ENCODE assay signal across 20 cellular contexts in the genomic region with DNA sequence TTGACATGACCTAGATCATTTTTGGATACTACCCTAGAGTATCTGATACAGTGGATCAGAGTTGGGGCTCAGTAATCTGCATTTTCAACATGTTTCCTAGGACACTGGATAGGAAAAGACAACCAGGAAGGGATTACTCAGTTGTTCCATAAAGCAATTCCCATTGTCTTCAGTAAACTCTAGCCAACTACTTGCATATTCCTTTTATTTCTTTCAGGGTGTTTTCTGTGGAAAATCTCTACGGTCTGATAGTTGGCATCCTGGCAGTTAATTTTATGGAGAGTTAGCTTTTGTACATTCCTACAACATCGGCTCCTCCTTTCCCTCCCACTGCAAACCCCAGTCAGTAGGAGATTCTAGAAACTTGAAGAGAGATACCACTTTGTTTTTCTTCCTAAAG.
DNase-seq lines count a peak whose midpoint lies in the region; ATAC-seq and TF ChIP-seq lines count a peak whose summit lies in the region.
"Had no signal": no experiment of that assay in that cellular context is flagged by ENCODE, and none has a peak within 500 bp of the region (broad histone marks: within the 10 kb centered on the region; RNA-seq: fewer than 3 reads in every experiment).

No MANE protein-coding gene starts in this region.

- peaks cover 0 to 57% (median 32%) of the 10 kb centered on the region in 4 donors for H3K4me1 ChIP-seq in sigmoid colon
- H3K4me1 ChIP-seq: BE2C had no signal

- no peaks in the 10 kb centered on the region for H3K27me3 Mint-ChIP-seq in nephron (ENCODE audit: low read depth)
- peaks cover 0 to 3% of the 10 kb centered on the region in 2 donors for H3K27me3 Mint-ChIP-seq in natural killer cell treated with Interleukin-12 subunit alpha and Interleukin-12 subunit beta and Interleukin-15 and Interleukin-18, amount 100 ng/mL, for 72 hours

- peak overlapping the region; percentile 20 to 48 (median 31) for H3K27ac ChIP-seq in sigmoid colon

- no peak for TF ChIP-seq POLR2A in sigmoid colon (IDR thresholded peaks at IDR 0.05)

- no peaks in the 10 kb centered on the region for H3K36me3 ChIP-seq in sigmoid colon
- H3K36me3 ChIP-seq: BE2C had no signal

- H3K27ac Mint-ChIP-seq in nephron: peak overlapping the region; percentile 78 to 93 (median 88)
- H3K27ac Mint-ChIP-seq in natural killer cell treated with Interleukin-12 subunit alpha and Interleukin-12 subunit beta and Interleukin-15 and Interleukin-18, amount 100 ng/mL, for 72 hours: no peak overlapping the region
- H3K27ac Mint-ChIP-seq: CD8-positive, alpha-beta T cell; HFFc6 had no signal

- DNase-seq in M059J (ENCODE audit: low read depth) (peak; percentile 36), dermis blood vessel endothelial cell (peak; percentile 54), sigmoid colon (no peak)
- DNase-seq in natural killer cell treated with Interleukin-12 subunit alpha and Interleukin-12 subunit beta and Interleukin-15 and Interleukin-18, amount 100 ng/mL, for 72 hours (ENCODE audit: low spot score): no peak
- DNase-seq: BE2C; CD8-positive, alpha-beta T cell; DND-41; HFFc6; IMR-90; Kasumi-1; NCI-H1417 treated with DMSO at 0.1 percent for 48 hours; NCI-H2029; NCI-H2171 treated with DMSO at 0.1 percent for 48 hours; NCI-H774; SHP77 treated with DMSO at 0.1 percent for 48 hours had no signal

- TF ChIP-seq CTCF in nephron (IDR thresholded peaks at IDR 0.05; ENCODE audit: unreplicated experiment in 3 of 3) (no peak), sigmoid colon (IDR thresholded peaks at IDR 0.05) (no peak)

- peaks cover 10% of the 10 kb centered on the region for H3K36me3 Mint-ChIP-seq in nephron (ENCODE audit: low read depth)
- H3K36me3 Mint-ChIP-seq in natural killer cell treated with Interleukin-12 subunit alpha and Interleukin-12 subunit beta and Interleukin-15 and Interleukin-18, amount 100 ng/mL, for 72 hours: no peaks in the 10 kb centered on the region
- H3K36me3 Mint-ChIP-seq: CD8-positive, alpha-beta T cell had no signal

- H3K9me3 ChIP-seq in sigmoid colon: no peaks in the 10 kb centered on the region
- H3K9me3 ChIP-seq: BE2C had no signal

- ATAC-seq in natural killer cell treated with Interleukin-12 subunit alpha and Interleukin-12 subunit beta and Interleukin-15 and Interleukin-18, amount 100 ng/mL, for 72 hours: no peak
- ATAC-seq in HG02973 (IDR thresholded peaks at IDR 0.05; ENCODE audit: unreplicated experiment) (no peak), GM18873 (IDR thresholded peaks at IDR 0.05; ENCODE audit: low FRiP score, unreplicated experiment) (no peak), HG02938 (IDR thresholded peaks at IDR 0.05; ENCODE audit: unreplicated experiment) (no peak)
- ATAC-seq: CD8-positive, alpha-beta T cell; Panc1 had no signal

- H3K4me3 ChIP-seq in sigmoid colon: no peak overlapping the region

- H3K4me3 Mint-ChIP-seq in nephron: no peak overlapping the region
- H3K4me3 Mint-ChIP-seq in natural killer cell treated with Interleukin-12 subunit alpha and Interleukin-12 subunit beta and Interleukin-15 and Interleukin-18, amount 100 ng/mL, for 72 hours: no peak overlapping the region
- H3K4me3 Mint-ChIP-seq: CD8-positive, alpha-beta T cell; HFFc6 had no signal

- TF ChIP-seq EP300 in sigmoid colon (IDR thresholded peaks at IDR 0.05): no peak

- no peaks in the 10 kb centered on the region for H3K9me3 Mint-ChIP-seq in nephron
- H3K9me3 Mint-ChIP-seq in natural killer cell treated with Interleukin-12 subunit alpha and Interleukin-12 subunit beta and Interleukin-15 and Interleukin-18, amount 100 ng/mL, for 72 hours: no peaks in the 10 kb centered on the region
- H3K9me3 Mint-ChIP-seq: CD8-positive, alpha-beta T cell; HFFc6 had no signal

- peaks cover 43% of the 10 kb centered on the region for H3K4me1 Mint-ChIP-seq in nephron
- no peaks in the 10 kb centered on the region for H3K4me1 Mint-ChIP-seq in natural killer cell treated with Interleukin-12 subunit alpha and Interleukin-12 subunit beta and Interleukin-15 and Interleukin-18, amount 100 ng/mL, for 72 hours (ENCODE audit: low read depth in 2 of 2)

- 34 to 59% methylated on average over 2 of the region's 2 CpGs for WGBS in sigmoid colon, 2 donors

- intact Hi-C loops in sigmoid colon (cut with DNase I): no loop called here

- H3K27me3 ChIP-seq in sigmoid colon: no peaks in the 10 kb centered on the region
- H3K27me3 ChIP-seq: BE2C had no signal

Comparison
In these comparisons a context has a peak if more than half of its experiments do, and no peak if none do; other contexts are left out.
1. DNase-seq: peak in M059J (single experiment) and dermis blood vessel endothelial cell (single experiment); none in sigmoid colon (single experiment) and natural killer cell treated with Interleukin-12 subunit alpha and Interleukin-12 subunit beta and Interleukin-15 and Interleukin-18, amount 100 ng/mL, for 72 hours (single experiment).
2. H3K27ac Mint-ChIP-seq: peak in nephron (3 of 3); none in natural killer cell treated with Interleukin-12 subunit alpha and Interleukin-12 subunit beta and Interleukin-15 and Interleukin-18, amount 100 ng/mL, for 72 hours (0 of 2).